In the genomic region with DNA sequence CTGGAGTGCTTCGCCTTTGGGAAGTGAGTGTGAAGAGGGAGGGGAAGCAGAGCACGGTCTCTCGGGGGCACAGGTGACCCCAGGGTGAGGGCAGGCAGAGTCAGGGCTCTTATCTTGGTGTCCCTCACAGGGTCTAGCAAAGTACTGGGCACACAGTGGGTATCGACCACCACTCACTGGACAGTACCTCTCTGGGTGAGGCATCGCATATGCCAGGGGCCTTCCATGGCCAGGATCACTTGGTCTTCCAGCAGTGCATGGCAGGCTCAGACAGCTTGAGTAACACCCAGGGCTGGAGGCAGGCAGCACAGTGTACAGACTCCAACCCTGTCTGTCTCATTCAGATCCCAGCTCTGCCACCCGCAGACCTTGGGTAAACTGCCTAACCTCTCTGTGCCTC, we compare ENCODE assay signal across 21 cellular contexts. TPM values are rescaled to one million over a fixed set of nuclear protein-coding genes. Genes with fewer than 3 reads are reported as not detected.
DNase-seq lines count a peak whose midpoint lies in the region; ATAC-seq and TF ChIP-seq lines count a peak whose summit lies in the region.
"Had no signal": no experiment of that assay in that cellular context is flagged by ENCODE, and none has a peak within 500 bp of the region (broad histone marks: within the 10 kb centered on the region; RNA-seq: fewer than 3 reads in every experiment).

No MANE protein-coding gene starts in this region.

- peak overlapping the region; percentile 52 for H3K27ac ChIP-seq in caudate nucleus (ENCODE audit: low read depth, low read length)
- H3K27ac ChIP-seq in layer of hippocampus (ENCODE audit: low read depth, low read length) = peak overlapping the region; percentile 14
- H3K27ac ChIP-seq in osteoblast (ENCODE audit: low read depth, low read length) = no peak overlapping the region
- peak overlapping the region; percentile 63 for H3K27ac ChIP-seq in substantia nigra (ENCODE audit: low read depth, low read length, poor library complexity, severe bottlenecking)
- H3K27ac ChIP-seq in prostate gland = no peak overlapping the region
- H3K27ac ChIP-seq: 22Rv1, BLaER1, C4-2B had no signal

- TF ChIP-seq CTCF in osteoblast (IDR thresholded peaks at IDR 0.05; ENCODE audit: extremely low read depth, low read depth, low read length) (no peak), prostate gland (IDR thresholded peaks at IDR 0.05) (no peak)

- H4K20me1 ChIP-seq in osteoblast (ENCODE audit: insufficient read depth, low read length) = no peaks in the 10 kb centered on the region
- H4K20me1 ChIP-seq: BLaER1 had no signal

- no peaks in the 10 kb centered on the region for H3K36me3 ChIP-seq in osteoblast (ENCODE audit: insufficient read depth, low read length)
- H3K36me3 ChIP-seq in prostate gland = no peaks in the 10 kb centered on the region
- H3K36me3 ChIP-seq: BLaER1, HAP-1 had no signal

- no peaks in the 10 kb centered on the region for H3K79me2 ChIP-seq in osteoblast (ENCODE audit: insufficient read depth, low read length)

- no peak overlapping the region for H3K4me2 ChIP-seq in osteoblast (ENCODE audit: insufficient read depth, low read length)
- H3K4me2 ChIP-seq: BLaER1 had no signal

- no peaks in the 10 kb centered on the region for H3K9me3 ChIP-seq in osteoblast (ENCODE audit: low read depth, low read length)
- H3K9me3 ChIP-seq in prostate gland = no peaks in the 10 kb centered on the region
- H3K9me3 ChIP-seq: BLaER1, Caco-2, HAP-1 had no signal

- WGBS in prostate gland = 89% methylated on average over 6 of the region's 6 CpGs

- no peaks in the 10 kb centered on the region for H3K4me1 ChIP-seq in osteoblast (ENCODE audit: insufficient read depth, low read length)
- H3K4me1 ChIP-seq in prostate gland (replicated peaks) = no peaks in the 10 kb centered on the region
- H3K4me1 ChIP-seq: HAP-1 had no signal

- DNase-seq in caudate nucleus (lab: John Stamatoyannopoulos, UW) (no peak), osteoblast (ENCODE audit: insufficient read length, low spot score, missing footprints) (peak; percentile 54), substantia nigra (lab: John Stamatoyannopoulos, UW) (no peak), DMS79 treated with DMSO at 0.1 percent for 48 hours (lab: John Stamatoyannopoulos, UW) (no peak), prostate gland (ENCODE audit: low spot score) (no peak)
- DNase-seq: Caco-2; CD4-positive, CD25-positive, alpha-beta regulatory T cell; CD8-positive, alpha-beta T cell; DMS153; EL; GDM1; GOT3; HFFc6 had no signal

- intact Hi-C loops in prostate gland (cut with DNase I) = loop anchor here (10.0 kb wide), 1 partner anchor 255 kb away; no protein-coding TSS in a partner anchor

- H2AFZ ChIP-seq in osteoblast (ENCODE audit: low read length) = no peak overlapping the region

- TF ChIP-seq POLR2A in prostate gland (IDR thresholded peaks at IDR 0.05) = no peak

- H3K27me3 ChIP-seq in layer of hippocampus (ENCODE audit: control insufficient read depth, insufficient read depth, low read length) (no peaks in the 10 kb centered on the region), osteoblast (ENCODE audit: insufficient read depth, low read length) (peaks cover 5% of the 10 kb centered on the region), prostate gland (replicated peaks; ENCODE audit: insufficient read depth) (no peaks in the 10 kb centered on the region)
- H3K27me3 ChIP-seq: BLaER1 had no signal

- ATAC-seq in GM19324 (IDR thresholded peaks at IDR 0.05; ENCODE audit: low FRiP score, unreplicated experiment) = no peak
- ATAC-seq: CD8-positive, alpha-beta T cell; GM12878 had no signal

- no peak overlapping the region for H3K4me3 ChIP-seq in osteoblast (ENCODE audit: insufficient read depth, low read length)
- no peak overlapping the region for H3K4me3 ChIP-seq in prostate gland
- H3K4me3 ChIP-seq: BLaER1, GM12878, HAP-1 had no signal

RNA-seq across cellular contexts. Expression of gene CNTN2, which starts 16.6 kb away (rescaled TPM):
- total RNA-seq in osteoblast = under 0.01 TPM in 1 of 2 replicates, not detected in the other
- 1 to 10 TPM in 1 of 2 donors, not detected in 1; 5.1 TPM for total RNA-seq in prostate gland
- total RNA-seq: B cell; Caco-2; CD4-positive, CD25-positive, alpha-beta regulatory T cell; CD8-positive, alpha-beta T cell; GM12878; HFFc6 had no signal

RNA-seq across cellular contexts. Expression of gene TMEM81, which starts 24.6 kb away (rescaled TPM):
- total RNA-seq in osteoblast (1.5 and 1.8 TPM in 2 replicates), prostate gland (1 to 10 TPM in 1 of 2 donors, under 1 TPM in 1; 0.73 to 2.2 TPM)

Comparison
In these comparisons a context has a peak if more than half of its experiments do, and no peak if none do; other contexts are left out.
1. H3K27ac ChIP-seq: peak in caudate nucleus (single experiment), layer of hippocampus (single experiment) and substantia nigra (single experiment); none in osteoblast (single experiment) and prostate gland (0 of 2).